ENCODE assay signal across 10 cellular contexts in the genomic region with DNA sequence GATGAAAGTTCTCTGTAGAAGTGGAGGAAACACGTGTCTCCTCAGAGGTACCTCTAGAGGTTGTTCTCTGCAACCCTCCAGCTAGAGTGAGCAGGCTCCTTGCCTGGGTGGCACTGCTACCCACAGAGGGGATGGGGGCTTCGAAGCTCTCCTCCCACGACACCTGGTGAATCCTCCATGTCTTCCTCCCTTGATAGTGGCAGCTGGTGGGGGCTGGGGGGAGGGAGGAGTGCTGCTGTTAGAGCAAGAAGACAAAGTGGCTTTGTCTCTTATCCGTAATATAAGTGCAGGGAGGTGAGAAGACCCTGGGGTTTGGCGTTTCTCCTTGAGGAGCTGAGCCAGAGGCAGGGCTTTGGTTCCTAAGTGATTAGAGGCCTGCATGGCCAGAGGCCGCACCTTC. TPM values are rescaled to one million over a fixed set of nuclear protein-coding genes. Genes with fewer than 3 reads are reported as not detected.
DNase-seq lines count a peak whose midpoint lies in the region; TF ChIP-seq lines count a peak whose summit lies in the region.
"Had no signal": no experiment of that assay in that cellular context is flagged by ENCODE, and none has a peak within 500 bp of the region (broad histone marks: within the 10 kb centered on the region; RNA-seq: fewer than 3 reads in every experiment).

No MANE protein-coding gene starts in this region.

- TF ChIP-seq POLR2A in breast epithelium (IDR thresholded peaks at IDR 0.05) = no peak

- H3K36me3 Mint-ChIP-seq in MCF 10A (ENCODE audit: insufficient read depth, unreplicated experiment) = no peaks in the 10 kb centered on the region
- peaks cover 13% of the 10 kb centered on the region for H3K36me3 Mint-ChIP-seq in neural progenitor cell
- peaks cover 48 to 50% of the 10 kb centered on the region in 2 donors for H3K36me3 Mint-ChIP-seq in CD14-positive monocyte

- no peak overlapping the region for H2AFZ ChIP-seq in neural progenitor cell (replicated peaks)

- H3K36me3 ChIP-seq in breast epithelium = no peaks in the 10 kb centered on the region
- peaks cover 0 to 2% of the 10 kb centered on the region in 2 donors for H3K36me3 ChIP-seq in esophagus (ENCODE audit: control insufficient read depth in 2 of 2, insufficient read depth in 2 of 2, low read length in 1 of 2)
- no peaks in the 10 kb centered on the region for H3K36me3 ChIP-seq in neural progenitor cell
- H3K36me3 ChIP-seq in urinary bladder (ENCODE audit: insufficient read depth) = no peaks in the 10 kb centered on the region

- POLR2A ChIA-PET in MCF 10A (lab: Yijun Ruan, JAX) = interaction anchor here (0.7 to 1.4 kb wide), 3 partner anchors 8 to 21 kb away, joined by 3 to 4 read pairs (median 3); no protein-coding TSS in a partner anchor

- H3K27ac Mint-ChIP-seq in MCF 10A (ENCODE audit: low read depth, unreplicated experiment) (no peak overlapping the region), neural progenitor cell (peak overlapping the region; percentile 93), CD14-positive monocyte (peak overlapping the region in 2 of 7 donors; percentile 15 to 46)

- peak overlapping the region; percentile 44 to 52 for H3K27ac ChIP-seq in breast epithelium
- peak overlapping the region; percentile 48 to 81 for H3K27ac ChIP-seq in esophagus (ENCODE audit: low read depth in 2 of 2, low read length in 1 of 2)
- H3K27ac ChIP-seq in neural progenitor cell = no peak overlapping the region
- peak overlapping the region; percentile 35 for H3K27ac ChIP-seq in urinary bladder (ENCODE audit: low read depth)

- DNase-seq in breast epithelium (ENCODE audit: low spot score in 2 of 2) (no peak), MCF 10A (ENCODE audit: unreplicated experiment) (no peak), neural progenitor cell (ENCODE audit: low spot score) (no peak), CD14-positive monocyte (ENCODE audit: low spot score) (no peak), NCI-H510A treated with DMSO at 0.1 percent for 48 hours (lab: John Stamatoyannopoulos, UW) (no peak), HCEC 1CT (no peak)
- DNase-seq: activated T-cell treated with anti-CD3 and anti-CD28 coated beads, Interleukin-2, amount 50 U/mL, for 48 hours; NCI-H146 had no signal

- TF ChIP-seq CTCF in breast epithelium (IDR thresholded peaks at IDR 0.05) = no peak
- TF ChIP-seq CTCF in MCF 10A (IDR thresholded peaks at IDR 0.05; ENCODE audit: unreplicated experiment) = no peak
- TF ChIP-seq CTCF in neural progenitor cell (IDR thresholded peaks at IDR 0.05) = no peak
- TF ChIP-seq CTCF in CD14-positive monocyte (IDR thresholded peaks at IDR 0.05) = no peak

- H4K20me1 ChIP-seq in neural progenitor cell (ENCODE audit: low read depth) = peaks cover 19% of the 10 kb centered on the region

- no peaks in the 10 kb centered on the region for H3K9me3 Mint-ChIP-seq in MCF 10A (ENCODE audit: unreplicated experiment)
- no peaks in the 10 kb centered on the region for H3K9me3 Mint-ChIP-seq in neural progenitor cell
- no peaks in the 10 kb centered on the region for H3K9me3 Mint-ChIP-seq in CD14-positive monocyte

- H3K4me1 ChIP-seq in breast epithelium (peaks cover 11 to 19% of the 10 kb centered on the region in 2 donors), esophagus (ENCODE audit: control insufficient read depth in 2 of 2, insufficient read depth in 2 of 2, low read length in 1 of 2) (peaks cover 16 to 24% of the 10 kb centered on the region in 2 donors), neural progenitor cell (peaks cover 22% of the 10 kb centered on the region), urinary bladder (ENCODE audit: insufficient read depth) (peaks cover 2% of the 10 kb centered on the region)

- H3K9me3 ChIP-seq in breast epithelium = no peaks in the 10 kb centered on the region
- H3K9me3 ChIP-seq in esophagus (ENCODE audit: control insufficient read depth in 2 of 2, insufficient read depth in 1 of 2, low read depth in 1 of 2, low read length in 1 of 2) = no peaks in the 10 kb centered on the region
- no peaks in the 10 kb centered on the region for H3K9me3 ChIP-seq in neural progenitor cell (ENCODE audit: low read depth)

- peak overlapping the region; percentile 22 for H3K4me2 ChIP-seq in neural progenitor cell

- no peak overlapping the region for H3K9ac ChIP-seq in neural progenitor cell

- H3F3A ChIP-seq in neural progenitor cell (ENCODE audit: low read depth) = no peaks in the 10 kb centered on the region

- H3K27me3 ChIP-seq in breast epithelium = no peaks in the 10 kb centered on the region
- no peaks in the 10 kb centered on the region for H3K27me3 ChIP-seq in esophagus (ENCODE audit: control insufficient read depth in 1 of 2, insufficient read depth in 2 of 2, low read length in 2 of 2)
- H3K27me3 ChIP-seq in neural progenitor cell = no peaks in the 10 kb centered on the region

- H3K4me3 ChIP-seq in breast epithelium (no peak overlapping the region), esophagus (ENCODE audit: low read depth in 1 of 2, low read length in 2 of 2) (no peak overlapping the region), neural progenitor cell (no peak overlapping the region), urinary bladder (ENCODE audit: low read depth, low read length) (no peak overlapping the region)

- WGBS in esophagus, 2 donors = 59 to 65% methylated on average over 6 of the region's 6 CpGs
- 27% methylated on average over 6 of the region's 6 CpGs for WGBS in urinary bladder

- H3K27me3 Mint-ChIP-seq in MCF 10A (ENCODE audit: insufficient read depth, unreplicated experiment) (no peaks in the 10 kb centered on the region), neural progenitor cell (ENCODE audit: insufficient read depth, low read depth) (peaks cover 3% of the 10 kb centered on the region), CD14-positive monocyte (ENCODE audit: low read depth in 3 of 3) (peaks cover 0 to 4% (median 0%) of the 10 kb centered on the region in 3 donors)

- H3K4me3 Mint-ChIP-seq in MCF 10A (ENCODE audit: unreplicated experiment) (no peak overlapping the region), neural progenitor cell (no peak overlapping the region), CD14-positive monocyte (no peak overlapping the region)

- CTCF ChIA-PET in MCF 10A (lab: Yijun Ruan, JAX) = interaction anchor here (0.6 to 3.5 kb wide), 13 partner anchors 8 to 1813 kb away, joined by 3 to 15 read pairs (median 3); a partner anchor contains a TSS

- H3K4me1 Mint-ChIP-seq in MCF 10A (ENCODE audit: insufficient read depth, unreplicated experiment) = peaks cover 36% of the 10 kb centered on the region
- H3K4me1 Mint-ChIP-seq in neural progenitor cell = peaks cover 74% of the 10 kb centered on the region
- H3K4me1 Mint-ChIP-seq in CD14-positive monocyte = peaks cover 44% of the 10 kb centered on the region

- intact Hi-C loops in breast epithelium (cut with DNase I; ENCODE audit: low total_unique reads) (no loop called here), MCF 10A (cut with micrococcal nuclease) (no loop called here), CD14-positive monocyte (cut with micrococcal nuclease) (no loop called here)

- H3K79me2 ChIP-seq in neural progenitor cell (ENCODE audit: low read depth) = peaks cover 10% of the 10 kb centered on the region

- no TSS peak for BruUV-seq in MCF 10A (replicated peaks; lab: Mats Ljungman, UMichigan)

RNA-seq across cellular contexts. Expression of a gene that starts 45.2 kb away (rescaled TPM):
- 10 to 100 TPM; 55.7 to 97.1 (median 59.1) TPM for total RNA-seq in breast epithelium
- 15.4 and 17.0 TPM in 2 replicates for total RNA-seq in MCF 10A (2022)
- 10 to 100 TPM; 17.7 to 19.3 TPM for polyA plus RNA-seq in esophagus
- total RNA-seq in neural progenitor cell (ENCODE audit: low replicate concordance) = 39.6 and 39.8 TPM in 2 replicates
- 143 TPM for total RNA-seq in urinary bladder
- polyA plus RNA-seq in urinary bladder = 168 TPM
- polyA plus RNA-seq in CD14-positive monocyte = 10 to 100 TPM in 1 of 2 donors, 1 to 10 TPM in 1; 7.8 to 13.2 TPM
